ENCODE assay signal across 8 cellular contexts in the genomic region with DNA sequence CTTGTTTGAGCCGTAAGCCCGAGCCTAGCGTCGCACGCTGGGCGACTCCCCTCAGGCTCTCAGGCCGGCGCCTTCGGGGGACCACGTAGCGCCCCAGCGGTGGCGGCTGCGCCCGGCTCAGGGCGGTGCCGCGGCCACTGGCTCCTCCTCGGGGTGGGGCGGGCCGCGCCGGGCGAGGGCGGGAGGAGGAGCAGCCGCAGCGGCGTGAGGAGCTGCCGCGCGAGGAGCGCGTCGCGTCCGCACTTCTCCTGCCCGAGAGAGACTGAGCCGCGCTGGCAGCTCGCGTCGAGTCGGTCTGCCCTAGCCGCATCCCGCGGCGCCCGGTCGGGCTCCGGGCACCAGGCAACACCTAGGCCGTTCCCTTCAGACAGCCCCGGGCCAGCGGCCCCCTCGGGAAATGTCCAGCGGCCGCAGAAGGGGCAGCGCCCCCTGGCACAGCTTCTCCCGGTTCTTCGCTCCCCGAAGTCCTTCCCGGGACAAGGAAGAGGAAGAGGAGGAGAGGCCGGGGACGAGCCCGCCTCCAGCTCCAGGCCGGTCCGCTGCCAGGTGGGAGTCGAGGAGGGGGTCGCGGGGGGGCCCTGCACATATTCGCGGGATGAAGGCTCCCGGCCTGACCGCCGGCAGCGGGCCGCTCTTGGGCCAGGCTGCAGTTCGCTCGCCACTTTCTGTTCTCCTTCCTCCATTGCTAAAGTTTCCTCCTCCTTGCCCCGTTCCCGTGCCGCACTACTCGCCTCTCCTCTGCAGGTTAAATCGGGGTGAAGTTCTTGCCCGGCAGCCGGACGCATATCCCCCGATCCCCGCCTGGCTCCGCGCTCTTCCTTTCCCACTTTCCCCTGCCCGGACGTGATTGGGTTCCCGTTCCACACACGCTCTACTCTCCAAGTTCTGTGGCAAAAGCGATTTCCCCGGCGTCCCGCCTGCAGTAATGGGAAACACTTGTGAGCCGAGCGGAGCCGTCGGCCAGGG. TPM values are rescaled to one million over a fixed set of nuclear protein-coding genes. Genes with fewer than 3 reads are reported as not detected.
DNase-seq lines count a peak whose midpoint lies in the region; ATAC-seq, FAIRE-seq and TF ChIP-seq lines count a peak whose summit lies in the region.

A gene (plus strand): TSS at position 202 of the 966 bp plus-strand sequence. CDS start 196 bp downstream, at position 398.

- H3K27ac ChIP-seq in left ventricle myocardium inferior (replicated peaks) (peak within 1 kb of the TSS; percentile 93), psoas muscle (peak within 1 kb of the TSS; percentile 93)

- H3K4me3 ChIP-seq in left ventricle myocardium inferior (peak within 1 kb of the TSS; percentile 92), psoas muscle (peak within 1 kb of the TSS; percentile 88)

- H3K27me3 ChIP-seq in left ventricle myocardium inferior (ENCODE audit: low read depth) (no peaks in the 10 kb centered on the region), psoas muscle (ENCODE audit: insufficient read depth in 3 of 3, low read length in 2 of 3) (no peaks in the 10 kb centered on the region)

- peak; percentile 86 for TF ChIP-seq POLR2A in GM12891 (IDR thresholded peaks at IDR 0.05; ENCODE audit: low read depth, low read length)

- ATAC-seq in HG02610 (IDR thresholded peaks at IDR 0.05; ENCODE audit: unreplicated experiment) = peak; percentile 100
- ATAC-seq in psoas muscle = peak; percentile 94 to 98 (median 94)

- WGBS in psoas muscle, 3 donors = 0 to 1% (median 1%) methylated on average over 67 to 102 of the region's 102 CpGs

- peak; percentile 45 for TF ChIP-seq CTCF in left ventricle myocardium inferior (IDR thresholded peaks at IDR 0.05; ENCODE audit: borderline replicate concordance)
- peak; percentile 21 for TF ChIP-seq CTCF in psoas muscle (IDR thresholded peaks at IDR 0.05)

- peak; percentile 99 for FAIRE-seq in GM12891 (lab: Jason Lieb, UNC)

- intact Hi-C loops in T-helper 1 cell treated with Interleukin-12 subunit alpha and Interleukin-12 subunit beta and Interleukin-4 antibody, amounts not matched to agents 30 ng/mL and 1 ng/mL, for 36 hours (cut with micrococcal nuclease) = loop anchor here (1.0 to 5.0 kb wide), 11 partner anchors 29 to 1079 kb away; a partner anchor contains a TSS
- intact Hi-C loops in left ventricle myocardium inferior (cut with micrococcal nuclease) = no loop called here
- intact Hi-C loops in psoas muscle (cut with DNase I) = loop anchor here in 1 of 2 donors (5.0 kb wide), 2 partner anchors 40 to 155 kb away; no protein-coding TSS in a partner anchor

- H3K4me1 ChIP-seq in left ventricle myocardium inferior (peaks cover 60% of the 10 kb centered on the region), psoas muscle (peaks cover 30% of the 10 kb centered on the region)

- H3K9me3 ChIP-seq in left ventricle myocardium inferior (replicated peaks) (no peaks in the 10 kb centered on the region), psoas muscle (no peaks in the 10 kb centered on the region)

- H3K36me3 ChIP-seq in left ventricle myocardium inferior = no peaks in the 10 kb centered on the region
- no peaks in the 10 kb centered on the region for H3K36me3 ChIP-seq in psoas muscle (ENCODE audit: insufficient read depth in 1 of 2, low read depth in 1 of 2)

- DNase-seq in GM12891 (ENCODE audit: insufficient read length, low spot score) (peak; percentile 83), NCI-H1048 (lab: John Stamatoyannopoulos, UW) (peak; percentile 62), amniotic stem cell (lab: John Stamatoyannopoulos, UW) (peak; percentile 50), left ventricle myocardium inferior (peak; percentile 86), psoas muscle (peak; percentile 85 to 92), ureter (ENCODE audit: low spot score) (peak; percentile 84)

TF ChIP-seq in GM12891, 5 proteins besides CTCF, POLR2A, EP300 and RAD21:
- no peak for TF ChIP-seq PAX5 (IDR thresholded peaks at IDR 0.05; ENCODE audit: insufficient read depth, low read length, severe bottlenecking)
- 0 out of 2 replicates have a peak, but pooled peaks have one; percentile 10 for TF ChIP-seq POU2F2 (IDR thresholded peaks at IDR 0.05; ENCODE audit: low read depth, low read length)
- peak; percentile 2; the same call in 1 of the 2 replicates for TF ChIP-seq TAF1 (IDR thresholded peaks at IDR 0.05; ENCODE audit: low read depth, low read length)
- 0 out of 2 replicates have a peak, but pooled peaks have one; percentile 3 for TF ChIP-seq SPI1 (IDR thresholded peaks at IDR 0.05; ENCODE audit: low read depth, low read length)
- TF ChIP-seq POLR2AphosphoS5 (IDR thresholded peaks at IDR 0.05; ENCODE audit: low read depth, low read length) = peak; percentile 71

RNA-seq across cellular contexts. Expression of the gene that starts here (rescaled TPM):
- 2.1 TPM for polyA plus RNA-seq in GM12891 (2012; ENCODE audit: low read depth, missing spikeins)
- total RNA-seq in T-helper 1 cell treated with Interleukin-12 subunit alpha and Interleukin-12 subunit beta and Interleukin-4 antibody, amounts not matched to agents 30 ng/mL and 1 ng/mL, for 36 hours = 10.7 and 12.8 TPM in 2 replicates
- total RNA-seq in left ventricle myocardium inferior = 19.9 TPM
- total RNA-seq in psoas muscle = 10 to 100 TPM; 10.1 to 36.9 (median 21.8) TPM
- polyA plus RNA-seq in psoas muscle = 1 to 10 TPM; 5.1 to 9.2 (median 6.9) TPM
- 37.7 TPM for total RNA-seq in ureter

Comparison
In these comparisons a context has a peak if more than half of its experiments do, and no peak if none do; other contexts are left out.
1. Peak in every context shown above with its lines: DNase-seq, ATAC-seq, H3K4me3 ChIP-seq and H3K27ac ChIP-seq.